Comparison of ENCODE assay signal across 1 cellular context in the genomic region with DNA sequence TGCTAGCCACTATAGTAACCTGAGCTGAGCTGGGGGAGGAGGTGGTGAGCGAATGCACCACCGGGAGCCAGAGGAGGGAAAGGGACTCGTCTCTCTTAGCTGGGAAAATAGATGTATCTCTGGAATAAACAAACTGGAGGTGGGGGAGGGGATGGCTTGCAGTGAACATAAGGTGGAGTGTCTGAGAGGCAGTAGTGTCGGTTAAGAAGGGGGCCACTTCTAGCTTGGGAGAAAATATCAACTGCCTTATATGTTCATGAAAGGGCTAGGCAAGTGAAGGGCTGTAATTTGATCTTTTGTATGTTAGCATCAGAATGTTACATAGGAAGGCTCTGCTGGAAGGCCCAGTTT.
TF ChIP-seq lines count a peak whose summit lies in the region.

No MANE protein-coding gene starts in this region.

TF ChIP-seq in IMR-90, 13 proteins besides CTCF, POLR2A, EP300 and RAD21 (continued from another document):
- TF ChIP-seq, protein P1, sequence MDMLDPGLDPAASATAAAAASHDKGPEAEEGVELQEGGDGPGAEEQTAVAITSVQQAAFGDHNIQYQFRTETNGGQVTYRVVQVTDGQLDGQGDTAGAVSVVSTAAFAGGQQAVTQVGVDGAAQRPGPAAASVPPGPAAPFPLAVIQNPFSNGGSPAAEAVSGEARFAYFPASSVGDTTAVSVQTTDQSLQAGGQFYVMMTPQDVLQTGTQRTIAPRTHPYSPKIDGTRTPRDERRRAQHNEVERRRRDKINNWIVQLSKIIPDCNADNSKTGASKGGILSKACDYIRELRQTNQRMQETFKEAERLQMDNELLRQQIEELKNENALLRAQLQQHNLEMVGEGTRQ (IDR thresholded peaks at IDR 0.05; ENCODE audit: low read depth, low read length): no peak
- TF ChIP-seq, protein P2, sequence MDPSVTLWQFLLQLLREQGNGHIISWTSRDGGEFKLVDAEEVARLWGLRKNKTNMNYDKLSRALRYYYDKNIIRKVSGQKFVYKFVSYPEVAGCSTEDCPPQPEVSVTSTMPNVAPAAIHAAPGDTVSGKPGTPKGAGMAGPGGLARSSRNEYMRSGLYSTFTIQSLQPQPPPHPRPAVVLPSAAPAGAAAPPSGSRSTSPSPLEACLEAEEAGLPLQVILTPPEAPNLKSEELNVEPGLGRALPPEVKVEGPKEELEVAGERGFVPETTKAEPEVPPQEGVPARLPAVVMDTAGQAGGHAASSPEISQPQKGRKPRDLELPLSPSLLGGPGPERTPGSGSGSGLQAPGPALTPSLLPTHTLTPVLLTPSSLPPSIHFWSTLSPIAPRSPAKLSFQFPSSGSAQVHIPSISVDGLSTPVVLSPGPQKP (IDR thresholded peaks at IDR 0.05; ENCODE audit: borderline replicate concordance, low read depth, low read length): no peak
- TF ChIP-seq BHLHE40 (IDR thresholded peaks at IDR 0.05; ENCODE audit: low read depth, low read length) (no peak), RCOR1 (IDR thresholded peaks at IDR 0.05; ENCODE audit: insufficient replicate concordance, low read length) (no peak)
TF ChIP-seq in IMR-90: peak in this region for 0.
